In the genomic region with DNA sequence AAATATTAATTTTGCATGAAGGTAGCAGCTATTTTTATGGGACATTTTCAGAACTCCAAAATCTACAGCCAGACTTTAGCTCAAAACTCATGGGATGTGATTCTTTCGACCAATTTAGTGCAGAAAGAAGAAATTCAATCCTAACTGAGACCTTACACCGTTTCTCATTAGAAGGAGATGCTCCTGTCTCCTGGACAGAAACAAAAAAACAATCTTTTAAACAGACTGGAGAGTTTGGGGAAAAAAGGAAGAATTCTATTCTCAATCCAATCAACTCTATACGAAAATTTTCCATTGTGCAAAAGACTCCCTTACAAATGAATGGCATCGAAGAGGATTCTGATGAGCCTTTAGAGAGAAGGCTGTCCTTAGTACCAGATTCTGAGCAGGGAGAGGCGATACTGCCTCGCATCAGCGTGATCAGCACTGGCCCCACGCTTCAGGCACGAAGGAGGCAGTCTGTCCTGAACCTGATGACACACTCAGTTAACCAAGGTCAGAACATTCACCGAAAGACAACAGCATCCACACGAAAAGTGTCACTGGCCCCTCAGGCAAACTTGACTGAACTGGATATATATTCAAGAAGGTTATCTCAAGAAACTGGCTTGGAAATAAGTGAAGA, we compare ENCODE assay signal across 24 cellular contexts.
"Had no signal": no experiment of that assay in that cellular context is flagged by ENCODE, and none has a peak within 500 bp of the region (broad histone marks: within the 10 kb centered on the region; RNA-seq: fewer than 3 reads in every experiment).

No MANE protein-coding gene starts in this region.

- H3K9me3 ChIP-seq: SJCRH30 had no signal

- ATAC-seq: activated T-cell treated with anti-CD3 and anti-CD28 coated beads, Interleukin-2, amount 50 U/mL, for 72 hours; Panc1 had no signal

- H3K9me3 Mint-ChIP-seq: activated CD4-positive, alpha-beta memory T cell treated with anti-CD3 and anti-CD28 coated beads, Interleukin-2, amount 10 ng/mL, durations not matched to agents 7 days and 5 days; activated CD4-positive, alpha-beta T cell treated with anti-CD3 and anti-CD28 coated beads, Interleukin-2, amount 10 ng/mL, durations not matched to agents 24 days and 14 days; activated naive CD8-positive, alpha-beta T cell treated with anti-CD3 and anti-CD28 coated beads for 36 hours; activated T-cell treated with anti-CD3 and anti-CD28 coated beads, Interleukin-2, amount 50 U/mL, for 72 hours had no signal

- H3K4me1 Mint-ChIP-seq: activated naive CD4-positive, alpha-beta T cell treated with anti-CD3 and anti-CD28 coated beads, Interleukin-2, amount 10 ng/mL, durations not matched to agents 7 days and 5 days; activated naive CD8-positive, alpha-beta T cell treated with anti-CD3 and anti-CD28 coated beads for 36 hours had no signal

- H3K27ac Mint-ChIP-seq: activated CD4-positive, alpha-beta memory T cell treated with anti-CD3 and anti-CD28 coated beads, Interleukin-2, amount 10 ng/mL, durations not matched to agents 7 days and 5 days; activated CD4-positive, alpha-beta T cell treated with anti-CD3 and anti-CD28 coated beads, Interleukin-2, amount 10 ng/mL, durations not matched to agents 24 days and 14 days; activated naive CD4-positive, alpha-beta T cell treated with anti-CD3 and anti-CD28 coated beads, Interleukin-2, amount 10 ng/mL, durations not matched to agents 7 days and 5 days; activated naive CD8-positive, alpha-beta T cell treated with anti-CD3 and anti-CD28 coated beads for 36 hours; activated T-cell treated with anti-CD3 and anti-CD28 coated beads, Interleukin-2, amount 50 U/mL, for 72 hours; activated T-helper 2 cell treated with anti-CD3 and anti-CD28 coated beads, Interferon-gamma antibody, Interleukin-2, Interleukin-4, amounts not matched to agents 10 μg/mL and 5 μg/mL and 100 μg/mL, durations not matched to agents 14 hours and 24 hours and 36 hours had no signal

- H3K36me3 ChIP-seq: SJCRH30 had no signal

- DNase-seq: activated CD4-positive, alpha-beta memory T cell treated with anti-CD3 and anti-CD28 coated beads, Interleukin-2, amount 10 ng/mL, durations not matched to agents 7 days and 5 days; activated CD4-positive, alpha-beta T cell treated with anti-CD3 and anti-CD28 coated beads, Interleukin-2, amount 10 ng/mL, durations not matched to agents 24 days and 14 days; activated CD4-positive, CD25-positive, alpha-beta regulatory T cell treated with anti-CD3 and anti-CD28 coated beads, Interleukin-2, amount 50 U/mL, for 72 hours; activated gamma-delta T cell treated with Interleukin-2 at 50 U/mL for 16 hours; activated naive CD4-positive, alpha-beta T cell treated with anti-CD3 and anti-CD28 coated beads, Interleukin-2, amount 10 ng/mL, durations not matched to agents 7 days and 5 days; activated naive CD8-positive, alpha-beta T cell treated with anti-CD3 and anti-CD28 coated beads for 36 hours; activated T-cell treated with anti-CD3 and anti-CD28 coated beads, Interleukin-2, amount 50 U/mL, for 72 hours; caudate nucleus; NCI-H1092; NCI-H1417; NCI-H1930; NCI-H2171; NCI-H2227 treated with DMSO at 0.1 percent for 48 hours; NCI-H446 treated with DMSO at 0.1 percent for 48 hours; NCI-H524 treated with DMSO at 0.1 percent for 48 hours; NCI-H82; OCI-M1; Right ventricle myocardium superior; SJCRH30; SK-N-SH; T-helper 1 cell had no signal

- H3K27me3 Mint-ChIP-seq: activated CD4-positive, alpha-beta memory T cell treated with anti-CD3 and anti-CD28 coated beads, Interleukin-2, amount 10 ng/mL, durations not matched to agents 7 days and 5 days; activated CD4-positive, alpha-beta T cell treated with anti-CD3 and anti-CD28 coated beads, Interleukin-2, amount 10 ng/mL, durations not matched to agents 24 days and 14 days; activated naive CD4-positive, alpha-beta T cell treated with anti-CD3 and anti-CD28 coated beads, Interleukin-2, amount 10 ng/mL, durations not matched to agents 7 days and 5 days; activated naive CD8-positive, alpha-beta T cell treated with anti-CD3 and anti-CD28 coated beads for 36 hours had no signal

- H3K4me3 Mint-ChIP-seq: activated CD4-positive, alpha-beta memory T cell treated with anti-CD3 and anti-CD28 coated beads, Interleukin-2, amount 10 ng/mL, durations not matched to agents 7 days and 5 days; activated CD4-positive, alpha-beta T cell treated with anti-CD3 and anti-CD28 coated beads, Interleukin-2, amount 10 ng/mL, durations not matched to agents 24 days and 14 days; activated naive CD4-positive, alpha-beta T cell treated with anti-CD3 and anti-CD28 coated beads, Interleukin-2, amount 10 ng/mL, durations not matched to agents 7 days and 5 days; activated naive CD8-positive, alpha-beta T cell treated with anti-CD3 and anti-CD28 coated beads for 36 hours; activated T-cell treated with anti-CD3 and anti-CD28 coated beads, Interleukin-2, amount 50 U/mL, for 72 hours had no signal

- H3K4me1 ChIP-seq: SJCRH30 had no signal

- H3K27ac ChIP-seq: RWPE1, SJCRH30 had no signal

- H3K4me3 ChIP-seq: SJCRH30 had no signal

- H3K36me3 Mint-ChIP-seq: activated naive CD4-positive, alpha-beta T cell treated with anti-CD3 and anti-CD28 coated beads, Interleukin-2, amount 10 ng/mL, durations not matched to agents 7 days and 5 days; activated naive CD8-positive, alpha-beta T cell treated with anti-CD3 and anti-CD28 coated beads for 36 hours had no signal
